In genomic region chr10:80530251-80530650, GRCh38 we compare ENCODE assay signal across 8 cellular contexts. TPM values are rescaled to one million over a fixed set of nuclear protein-coding genes. Genes with fewer than 3 reads are reported as not detected.
DNase-seq lines count a peak whose midpoint lies in the region; ATAC-seq, FAIRE-seq and TF ChIP-seq lines count a peak whose summit lies in the region.

No MANE protein-coding gene starts in this region.

- no peaks in the 10 kb centered on the region for H3K79me2 ChIP-seq in GM12878 (ENCODE audit: control insufficient read depth, insufficient read depth, low read length)

- FAIRE-seq in GM12878 (lab: Jason Lieb, UNC): no peak

- 30% methylated on average over 2 of the region's 2 CpGs for WGBS in GM12878 (ENCODE audit: insufficient coverage, insufficient replicate concordance, low lambda C conversion rate, missing lambda C conversion rate)
- WGBS in gastroesophageal sphincter (ENCODE audit: low coverage in 1 of 2), 2 donors: 59% methylated on average over 2 of the region's 2 CpGs; no CpG with 5 or more reads in 1 of the 2 donors

- ATAC-seq in GM12878 (peak; percentile 84), gastroesophageal sphincter (no peak)

- no peak overlapping the region for H3K4me3 ChIP-seq in HFF-Myc (replicated peaks; ENCODE audit: low read depth, low read length)
- H3K4me3 ChIP-seq in GM12878: no peak overlapping the region
- H3K4me3 ChIP-seq in gastroesophageal sphincter: no peak overlapping the region

- DNase-seq in COLO668 (lab: John Stamatoyannopoulos, UW; ENCODE audit: unreplicated experiment) (peak; percentile 5), HFF-Myc (ENCODE audit: extremely low read depth, low read depth) (no peak), RPMI8226 (peak; percentile 15), GM12878 (ENCODE audit: low read depth, low spot score) (no peak), myocyte (ENCODE audit: low read depth) (peak; percentile 50), GF-D8 (lab: John Stamatoyannopoulos, UW) (no peak), retina (no peak)

- RAD21 ChIA-PET in GM12878 (lab: Charles Lee; ENCODE audit: unreplicated experiment): interaction anchor here (1.1 kb wide), 1 partner anchor 25 kb away, joined by 4 read pairs; no protein-coding TSS in a partner anchor

- TF ChIP-seq EP300 in GM12878 (IDR thresholded peaks at IDR 0.05; ENCODE audit: borderline replicate concordance in 1 of 2, control insufficient read depth in 1 of 2, low read depth in 2 of 2, low read length in 2 of 2) (no peak), gastroesophageal sphincter (IDR thresholded peaks at IDR 0.05) (no peak)

- intact Hi-C loops in GM12878 (cut with micrococcal nuclease; ENCODE audit: unreplicated experiment): no loop called here

- POLR2A ChIA-PET in GM12878 (lab: Charles Lee): no interaction called here

- in situ Hi-C loops in GM12878 (cut with MboI): no loop called here

- no peaks in the 10 kb centered on the region for H3K36me3 ChIP-seq in GM12878 (ENCODE audit: control insufficient read depth in 2 of 2, insufficient read depth in 2 of 2, low read length in 1 of 2)
- no peaks in the 10 kb centered on the region for H3K36me3 ChIP-seq in gastroesophageal sphincter

- no peaks in the 10 kb centered on the region for H4K20me1 ChIP-seq in GM12878 (ENCODE audit: control insufficient read depth, insufficient read depth)

- H3K27me3 ChIP-seq in GM12878 (replicated peaks in 1 of 2; ENCODE audit: control insufficient read depth in 2 of 2, insufficient read depth in 2 of 2, low read length in 1 of 2) (no peaks in the 10 kb centered on the region; a peak in 1 of 4 replicates), gastroesophageal sphincter (no peaks in the 10 kb centered on the region)

- peak; percentile 46 for TF ChIP-seq RAD21 in GM12878 (IDR thresholded peaks at IDR 0.05; ENCODE audit: insufficient read depth, low read depth, low read length)

- BruUV-seq in GM12878 (replicated peaks; lab: Mats Ljungman, UMichigan): no TSS peak

- H3K9ac ChIP-seq in GM12878 (ENCODE audit: control insufficient read depth, insufficient read depth, low read length): no peak overlapping the region

- CTCF ChIA-PET in GM12878 (lab: Yijun Ruan, JAX): interaction anchor here (1.0 to 1.7 kb wide), 4 partner anchors 25 to 133 kb away, joined by 3 to 9 read pairs (median 6); no protein-coding TSS in a partner anchor

- peaks cover 4% of the 10 kb centered on the region; the same call in 1 of the 2 replicates for H3K4me1 ChIP-seq in GM12878 (ENCODE audit: control insufficient read depth, insufficient read depth, low read length)
- peaks cover 0 to 6% (median 0%) of the 10 kb centered on the region in 3 donors for H3K4me1 ChIP-seq in gastroesophageal sphincter

- TF ChIP-seq CTCF in HFF-Myc (IDR thresholded peaks at IDR 0.05; ENCODE audit: low read depth, low read length, missing control alignments): peak; percentile 37
- TF ChIP-seq CTCF in GM12878 (IDR thresholded peaks at IDR 0.05 in 2 of 3, conservative IDR thresholded peaks at IDR 0.05 in 1 of 3; ENCODE audit: control insufficient read depth in 2 of 3, extremely low read depth in 1 of 3, insufficient read depth in 1 of 3, low read depth in 3 of 3, low read length in 3 of 3): peak in 2 of 3 experiments; percentile 38 to 47; a peak in 3 of 6 replicates
- TF ChIP-seq CTCF in gastroesophageal sphincter (IDR thresholded peaks at IDR 0.05): peak in 1 of 4 experiments; percentile 9

- H3K9me3 ChIP-seq in GM12878 (replicated peaks; ENCODE audit: control insufficient read depth, insufficient read depth, low read length) (no peaks in the 10 kb centered on the region), gastroesophageal sphincter (no peaks in the 10 kb centered on the region)

- SMC1A ChIA-PET in GM12878 (lab: Charles Lee; ENCODE audit: uncharacterized antibody, unreplicated experiment): interaction anchor here (1.5 to 1.9 kb wide), 2 partner anchors 11 to 25 kb away, joined by 6 to 9 read pairs; no protein-coding TSS in a partner anchor

- no peak overlapping the region for H2AFZ ChIP-seq in GM12878 (ENCODE audit: control insufficient read depth, low read depth, low read length)

- H3K27ac ChIP-seq in GM12878 (ENCODE audit: control insufficient read depth, insufficient read depth) (no peak overlapping the region), gastroesophageal sphincter (no peak overlapping the region)

- no peak overlapping the region for H3K4me2 ChIP-seq in GM12878 (ENCODE audit: control insufficient read depth, insufficient read depth)

- TF ChIP-seq POLR2A in GM12878 (IDR thresholded peaks at IDR 0.05; ENCODE audit: low read depth, low read length): no peak
- TF ChIP-seq POLR2A in gastroesophageal sphincter (IDR thresholded peaks at IDR 0.05): no peak

TF ChIP-seq in GM12878, 131 proteins besides CTCF, POLR2A, EP300 and RAD21:
- no peak for TF ChIP-seq DPF2 (IDR thresholded peaks at IDR 0.05)
- 0 out of 2 replicates have a peak, but pooled peaks have one; percentile 11 for TF ChIP-seq SPI1 (IDR thresholded peaks at IDR 0.05; ENCODE audit: borderline replicate concordance, insufficient read depth, low read depth, low read length)
- TF ChIP-seq ATF2 (IDR thresholded peaks at IDR 0.05; ENCODE audit: low read length): no peak

RNA-seq across cellular contexts. Expression of gene SH2D4B, which starts 7.5 kb away (rescaled TPM):
- total RNA-seq in GM12878 (2013; cell fraction: nucleolus; rRNA removed): 1.2 TPM in 2 replicates
- total RNA-seq in GM12878 (2014; rRNA removed) (0.05 and 0.06 TPM in 2 replicates), GM12878 (2014; rRNA removed; fragmentation: Illumina TruSeq; extraction: Trizol) (not detected in 2 replicates), GM12878 (2021) (0.13 and 0.19 TPM in 2 replicates), myocyte (not detected in 2 replicates), gastroesophageal sphincter (not detected)
- polyA plus RNA-seq in GM12878 (2011; ENCODE audit: low read depth): 0.07 TPM
- polyA plus RNA-seq in GM12878 (2011; rRNA removed) (0.14 TPM in 2 replicates), GM12878 (2014; fragmentation: Illumina TruSeq; extraction: Trizol) (not detected in 2 replicates), GM12878 (2014; fragmentation: Nextera tagmentation; extraction: Ambion mirVana) (not detected), GM12878 (2014; rRNA removed) (0.04 TPM in 1 of 2 replicates, not detected in the other), GM12878 (2016; fragmentation: Nextera tagmentation; extraction: Ambion mirVana) (under 1 TPM in 1 of 2 experiments, not detected in 1; 0.21 TPM)
- 0.08 and 0.09 TPM in 2 replicates for polyA plus RNA-seq in GM12878 (2011; cell fraction: cytosol; rRNA removed)
- polyA plus RNA-seq in GM12878 (2011; cell fraction: nucleus; rRNA removed): 0.61 and 0.67 TPM in 2 replicates
- polyA plus RNA-seq in GM12878 (2012): 0.05 and 0.13 TPM in 2 replicates
- 0.29 and 0.52 TPM in 2 replicates for polyA minus RNA-seq in GM12878 (2011; rRNA and poly(A)+ RNA removed)
- polyA minus RNA-seq in GM12878 (2011; cell fraction: cytosol; rRNA and poly(A)+ RNA removed): 0.67 TPM in 1 of 2 replicates, not detected in the other
- polyA minus RNA-seq in GM12878 (2011; cell fraction: nucleus; rRNA and poly(A)+ RNA removed): 0.85 and 0.86 TPM in 2 replicates
- polyA plus RNA-seq in myocyte (2012): not detected

Comparison
In these comparisons a context has a peak if more than half of its experiments do, and no peak if none do; other contexts are left out.
1. DNase-seq: peak in COLO668 (single experiment), RPMI8226 (single experiment) and myocyte (single experiment); none in HFF-Myc (single experiment), GM12878 (single experiment), GF-D8 (single experiment) and retina (single experiment).